ENCODE assay signal across 17 cellular contexts in the genomic region with DNA sequence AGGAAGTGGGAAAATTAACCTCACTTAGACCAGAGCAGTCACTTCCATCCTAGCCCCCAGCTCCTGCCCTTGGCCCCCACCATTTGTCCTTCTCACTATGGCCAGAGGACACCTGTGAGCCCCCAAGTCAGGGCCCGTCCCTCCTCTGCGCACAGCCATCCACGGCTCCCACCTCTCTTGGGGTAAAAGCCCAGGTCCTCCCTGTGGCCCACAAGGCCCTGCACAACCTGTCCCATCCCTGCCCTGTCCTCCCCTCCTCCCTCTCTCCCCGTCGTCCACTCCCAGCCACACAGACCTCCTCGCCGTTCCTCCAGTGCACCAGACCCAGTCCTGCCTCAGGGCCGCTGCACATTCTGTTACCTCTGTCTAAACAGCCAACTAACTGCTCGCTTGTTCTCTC. TPM values are rescaled to one million over a fixed set of nuclear protein-coding genes. Genes with fewer than 3 reads are reported as not detected.
DNase-seq lines count a peak whose midpoint lies in the region; ATAC-seq and TF ChIP-seq lines count a peak whose summit lies in the region.
"Had no signal": no experiment of that assay in that cellular context is flagged by ENCODE, and none has a peak within 500 bp of the region (broad histone marks: within the 10 kb centered on the region; RNA-seq: fewer than 3 reads in every experiment).

No MANE protein-coding gene starts in this region.

- no peaks in the 10 kb centered on the region for H3K27me3 ChIP-seq in HCT116 (ENCODE audit: insufficient read depth, low read length)
- H3K27me3 ChIP-seq in psoas muscle (ENCODE audit: insufficient read depth in 3 of 3, low read length in 2 of 3): no peaks in the 10 kb centered on the region
- H3K27me3 ChIP-seq in effector memory CD4-positive, alpha-beta T cell (replicated peaks; ENCODE audit: control insufficient read depth, insufficient read depth, low read length, poor library complexity, severe bottlenecking): no peaks in the 10 kb centered on the region
- no peaks in the 10 kb centered on the region for H3K27me3 ChIP-seq in spleen (replicated peaks in 1 of 7)
- H3K27me3 ChIP-seq: Peyer's patch had no signal

- TF ChIP-seq CTCF in 22Rv1 (IDR thresholded peaks at IDR 0.05) (no peak), HCT116 (IDR thresholded peaks at IDR 0.05 in 2 of 3, conservative IDR thresholded peaks at IDR 0.05 in 1 of 3; ENCODE audit: borderline replicate concordance in 1 of 3, insufficient read depth in 1 of 3, low read depth in 2 of 3, low read length in 2 of 3) (no peak), psoas muscle (IDR thresholded peaks at IDR 0.05) (no peak), spleen (IDR thresholded peaks at IDR 0.05 in 8 of 11, conservative IDR thresholded peaks at IDR 0.05 in 3 of 11) (no peak)

- H3K9ac ChIP-seq in HCT116 (ENCODE audit: low read length): no peak overlapping the region

- intact Hi-C loops in HCT116 (cut with micrococcal nuclease): no loop called here
- intact Hi-C loops in psoas muscle (cut with DNase I): loop anchor here in 1 of 2 donors (5.0 kb wide), 1 partner anchor 64 kb away; no protein-coding TSS in a partner anchor
- intact Hi-C loops in spleen (cut with DNase I; ENCODE audit: low total_unique reads): loop anchor here (10.0 kb wide), 1 partner anchor 62 kb away; a partner anchor contains a TSS

- CTCF ChIA-PET in HCT116 (lab: Charles Lee): no interaction called here

- H3K36me3 Mint-ChIP-seq in central memory CD8-positive, alpha-beta T cell (ENCODE audit: insufficient read depth): peaks cover 6% of the 10 kb centered on the region

- TF ChIP-seq POLR2A in HCT116 (IDR thresholded peaks at IDR 0.05; ENCODE audit: borderline replicate concordance, extremely low read depth, insufficient read depth, insufficient read length) (no peak), spleen (IDR thresholded peaks at IDR 0.05) (no peak)

- H3K9me3 Mint-ChIP-seq in central memory CD8-positive, alpha-beta T cell: no peaks in the 10 kb centered on the region

- WGBS in psoas muscle, 3 donors: 91 to 93% (median 93%) methylated on average over 9 of the region's 9 CpGs
- 90 to 95% (median 93%) methylated on average over 9 of the region's 9 CpGs for WGBS in spleen, 5 donors

- POLR2A ChIA-PET in HCT116 (lab: Charles Lee): no interaction called here

- H3K27ac Mint-ChIP-seq in central memory CD8-positive, alpha-beta T cell (ENCODE audit: low read depth): peak overlapping the region; percentile 29

- H3K79me2 ChIP-seq in HCT116 (ENCODE audit: insufficient read depth, low read length): peaks cover 43% of the 10 kb centered on the region

- H3K36me3 ChIP-seq in HCT116 (ENCODE audit: control insufficient read depth in 1 of 2, insufficient read depth in 2 of 2, low read length in 2 of 2) (peaks cover 0 to 17% of the 10 kb centered on the region in 2 experiments; a peak in 2 of 4 replicates), psoas muscle (ENCODE audit: insufficient read depth in 1 of 2, low read depth in 1 of 2) (peaks cover 0 to 27% of the 10 kb centered on the region in 2 donors), spleen (peaks cover 0 to 35% (median 2%) of the 10 kb centered on the region in 6 donors)
- no peaks in the 10 kb centered on the region for H3K36me3 ChIP-seq in effector memory CD4-positive, alpha-beta T cell (ENCODE audit: control insufficient read depth, insufficient read depth, low read length)

- no peaks in the 10 kb centered on the region for H4K20me1 ChIP-seq in HCT116 (ENCODE audit: insufficient read depth)

- RAD21 ChIA-PET in HCT116 (lab: Charles Lee; ENCODE audit: low non-redundant PET in 1 of 2, low total read pairs in 2 of 2, uncharacterized antibody in 2 of 2, unreplicated experiment in 2 of 2): no interaction called here

- no peaks in the 10 kb centered on the region for H3K9me3 ChIP-seq in HCT116 (ENCODE audit: control insufficient read depth in 1 of 2, insufficient read depth in 1 of 2, low read depth in 1 of 2, low read length in 2 of 2)
- no peaks in the 10 kb centered on the region for H3K9me3 ChIP-seq in psoas muscle
- no peaks in the 10 kb centered on the region for H3K9me3 ChIP-seq in effector memory CD4-positive, alpha-beta T cell (ENCODE audit: control insufficient read depth, low read length)
- H3K9me3 ChIP-seq in spleen: no peaks in the 10 kb centered on the region
- H3K9me3 ChIP-seq: Peyer's patch had no signal

- ATAC-seq in HCT116 (no peak), psoas muscle (no peak), GM19023 (IDR thresholded peaks at IDR 0.05; ENCODE audit: unreplicated experiment) (no peak), GM21381 (IDR thresholded peaks at IDR 0.05; ENCODE audit: unreplicated experiment) (no peak)
- ATAC-seq in central memory CD8-positive, alpha-beta T cell (replicated peaks; ENCODE audit: extremely low read depth, poor library complexity, severe bottlenecking): no peak
- ATAC-seq: K562, Right ventricle myocardium inferior had no signal

- H3K4me3 ChIP-seq in HCT116 (replicated peaks in 1 of 2; ENCODE audit: low read depth in 1 of 2, low read length in 2 of 2) (no peak overlapping the region), psoas muscle (no peak overlapping the region), spleen (no peak overlapping the region)
- no peak overlapping the region for H3K4me3 ChIP-seq in effector memory CD4-positive, alpha-beta T cell (ENCODE audit: insufficient read depth, low read depth, low read length, poor library complexity, severe bottlenecking)
- H3K4me3 ChIP-seq: K562, Peyer's patch had no signal

- no peaks in the 10 kb centered on the region for H3K4me1 Mint-ChIP-seq in central memory CD8-positive, alpha-beta T cell

- no peaks in the 10 kb centered on the region for H3K27me3 Mint-ChIP-seq in central memory CD8-positive, alpha-beta T cell

- peak overlapping the region; percentile 96; the same call in 1 of the 2 replicates for H3K27ac ChIP-seq in 22Rv1
- H3K27ac ChIP-seq in HCT116 (ENCODE audit: low read depth, low read length): no peak overlapping the region
- peak overlapping the region; percentile 19 for H3K27ac ChIP-seq in psoas muscle
- H3K27ac ChIP-seq in effector memory CD4-positive, alpha-beta T cell (ENCODE audit: insufficient read depth, low read length, poor library complexity, severe bottlenecking): no peak overlapping the region
- no peak overlapping the region for H3K27ac ChIP-seq in spleen
- H3K27ac ChIP-seq: C4-2B had no signal

- H3K4me2 ChIP-seq in HCT116 (ENCODE audit: low read length): no peak overlapping the region

- H2AFZ ChIP-seq in HCT116 (ENCODE audit: low read depth, low read length, poor library complexity, severe bottlenecking): no peak overlapping the region

- TSS peak; percentile 30 for BruUV-seq in HCT116 (replicated peaks; lab: Mats Ljungman, UMichigan)

- H3K4me1 ChIP-seq in HCT116 (ENCODE audit: control insufficient read depth in 1 of 2, insufficient read depth in 2 of 2, low read length in 2 of 2): no peaks in the 10 kb centered on the region
- peaks cover 51% of the 10 kb centered on the region for H3K4me1 ChIP-seq in psoas muscle
- H3K4me1 ChIP-seq in effector memory CD4-positive, alpha-beta T cell (ENCODE audit: control insufficient read depth, insufficient read depth, low read length, poor library complexity, severe bottlenecking): no peaks in the 10 kb centered on the region
- H3K4me1 ChIP-seq in spleen: peaks cover 22 to 62% (median 41%) of the 10 kb centered on the region in 6 donors

- no peak overlapping the region for H3K4me3 Mint-ChIP-seq in central memory CD8-positive, alpha-beta T cell

- no peak for DNase-seq in HCT116 (ENCODE audit: low read depth, low spot score)
- DNase-seq in central memory CD8-positive, alpha-beta T cell (ENCODE audit: low spot score in 2 of 2): no peak
- peak in 1 of 2 donors; percentile 50 for DNase-seq in psoas muscle
- DNase-seq in effector memory CD4-positive, alpha-beta T cell: no peak
- no peak for DNase-seq in spleen
- DNase-seq: DMS79 treated with DMSO at 0.1 percent for 48 hours; H7; NCI-H1694 treated with DMSO at 0.1 percent for 48 hours; NK-92 treated with Interleukin-12 subunit alpha and Interleukin-12 subunit beta, amount 100 ng/mL, for 24 hours; Peyer's patch had no signal

- no peak for TF ChIP-seq RAD21 in HCT116 (IDR thresholded peaks at IDR 0.05; ENCODE audit: low read depth)

- no peaks in the 10 kb centered on the region for H3K9me2 ChIP-seq in HCT116 (ENCODE audit: insufficient read depth)

TF ChIP-seq in HCT116, 20 proteins besides CTCF, POLR2A, EP300 and RAD21:
- no peak for TF ChIP-seq EGR1 (IDR thresholded peaks at IDR 0.05; ENCODE audit: low read depth)

RNA-seq across cellular contexts. Expression of a gene that starts 53.9 kb away (rescaled TPM):
- total RNA-seq in HCT116 (2021; ENCODE audit: unreplicated experiment): not detected
- polyA plus RNA-seq in HCT116 (2012): 0.10 and 0.12 TPM in 2 replicates
- total RNA-seq in psoas muscle: not detected
- under 1 TPM; 0.10 to 0.53 (median 0.49) TPM for polyA plus RNA-seq in psoas muscle
- 1 to 10 TPM in 4 of 7 donors, not detected in 3; 1.2 to 3.0 (median 2.0) TPM for total RNA-seq in spleen
- polyA plus RNA-seq in spleen: 1 to 10 TPM in 1 of 3 donors, under 1 TPM in 2; 0.63 to 1.7 (median 0.80) TPM
- total RNA-seq: NCI-H460, Right ventricle myocardium inferior had no signal

RNA-seq across cellular contexts. Expression of a gene that starts 56.8 kb away (rescaled TPM):
- total RNA-seq in HCT116 (2021; ENCODE audit: unreplicated experiment): not detected
- not detected in 2 replicates for polyA plus RNA-seq in HCT116 (2012)
- not detected for total RNA-seq in psoas muscle
- polyA plus RNA-seq in psoas muscle: not detected
- not detected for total RNA-seq in spleen
- polyA plus RNA-seq in spleen: not detected
- total RNA-seq: H7, K562, NCI-H460, Right ventricle myocardium inferior had no signal
- polyA plus RNA-seq: K562 had no signal

Comparison
In these comparisons a context has a peak if more than half of its experiments do, and no peak if none do; other contexts are left out.
1. H3K27ac ChIP-seq: peak in 22Rv1 (single experiment) and psoas muscle (single experiment); none in HCT116 (single experiment), effector memory CD4-positive, alpha-beta T cell (single experiment) and spleen (0 of 8).